ENCODE assay signal across 9 cellular contexts in the genomic region with DNA sequence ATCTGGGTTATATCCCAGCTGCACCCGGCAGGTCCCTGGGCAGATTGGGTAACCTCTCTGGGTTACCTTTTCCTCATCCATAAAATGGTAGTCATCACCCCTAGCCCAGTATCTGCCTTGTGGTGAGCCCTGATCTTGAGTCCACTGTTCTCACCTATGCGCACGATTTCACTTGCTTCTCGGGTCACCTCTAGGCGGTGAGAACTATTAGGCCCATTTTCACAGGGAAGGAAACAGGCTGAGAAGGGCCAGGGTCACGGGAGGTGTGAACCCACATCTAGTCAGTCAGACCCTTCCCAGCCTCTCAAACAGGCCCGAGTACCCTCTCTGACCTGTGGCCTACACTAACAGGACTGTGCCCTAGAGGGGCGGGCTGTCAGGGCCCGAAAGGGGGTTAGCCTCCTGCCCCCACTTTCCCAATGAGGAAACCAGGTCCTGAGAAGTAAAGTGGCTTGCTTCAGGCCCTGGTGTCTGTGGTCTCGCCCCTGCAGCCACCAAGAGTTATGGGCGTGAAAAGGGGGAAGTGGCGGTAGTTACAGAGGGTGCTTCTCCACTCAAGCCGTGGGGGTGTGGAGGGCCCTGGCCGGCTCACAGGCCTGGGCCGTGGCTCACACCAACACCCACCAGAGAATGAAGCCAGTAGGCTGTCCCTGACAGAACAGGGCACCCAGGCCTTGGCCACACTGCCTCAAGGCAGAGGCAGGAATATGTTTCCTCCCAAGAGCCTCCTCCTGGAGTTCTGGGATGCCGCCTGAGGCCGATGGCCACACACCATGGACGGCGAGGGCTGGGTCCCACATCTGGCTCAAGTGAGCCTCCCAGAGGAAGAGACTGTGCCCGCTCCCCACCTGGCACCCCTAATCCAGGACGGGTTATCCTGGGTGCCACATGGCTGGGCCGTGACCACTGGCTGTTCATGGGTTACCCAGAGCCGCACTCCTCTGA. TPM values are rescaled to one million over a fixed set of nuclear protein-coding genes. Genes with fewer than 3 reads are reported as not detected.
DNase-seq lines count a peak whose midpoint lies in the region; ATAC-seq, FAIRE-seq and TF ChIP-seq lines count a peak whose summit lies in the region.
"Had no signal": no experiment of that assay in that cellular context is flagged by ENCODE, and none has a peak within 500 bp of the region (broad histone marks: within the 10 kb centered on the region; RNA-seq: fewer than 3 reads in every experiment).

No MANE protein-coding gene starts in this region.

- no peak overlapping the region for H3K27ac Mint-ChIP-seq in chondrocyte (ENCODE audit: unreplicated experiment)

- H3F3A ChIP-seq in SK-N-SH (replicated peaks; ENCODE audit: insufficient read depth) = no peaks in the 10 kb centered on the region

- H3K9me2 ChIP-seq in SK-N-SH = no peaks in the 10 kb centered on the region

- peak; percentile 75 to 81 for DNase-seq in AML-193 (lab: John Stamatoyannopoulos, UW)
- DNase-seq in chondrocyte (ENCODE audit: low spot score) = peak; percentile 80
- DNase-seq in SK-N-SH = no peak
- no peak for DNase-seq in H54 (ENCODE audit: insufficient read length, low spot score)
- no peak for DNase-seq in NCI-H2081 (lab: John Stamatoyannopoulos, UW)
- no peak for DNase-seq in hippocampal formation (lab: John Stamatoyannopoulos, UW)
- DNase-seq: amniotic stem cell had no signal

- TF ChIP-seq CTCF in chondrocyte (IDR thresholded peaks at IDR 0.05) (no peak), SK-N-SH (IDR thresholded peaks at IDR 0.05) (no peak)

- CTCF ChIA-PET in SK-N-SH (lab: Yijun Ruan, JAX) = interaction anchor here (0.6 to 3.4 kb wide), 3 partner anchors 10 to 104 kb away, joined by 3 to 20 read pairs (median 3); no protein-coding TSS in a partner anchor

- no peak overlapping the region for H3K4me3 Mint-ChIP-seq in chondrocyte (ENCODE audit: unreplicated experiment)

- no peak for TF ChIP-seq EP300 in SK-N-SH (IDR thresholded peaks at IDR 0.05; ENCODE audit: borderline replicate concordance in 1 of 2, low read depth in 1 of 2, low read length in 1 of 2)

- no peaks in the 10 kb centered on the region for H3K79me2 ChIP-seq in SK-N-SH (ENCODE audit: insufficient read depth)

- peaks cover 2% of the 10 kb centered on the region for H3K36me3 Mint-ChIP-seq in chondrocyte (ENCODE audit: low read depth)

- 78% methylated on average over 13 of the region's 23 CpGs for WGBS in SK-N-SH (ENCODE audit: low lambda C conversion rate)

- H3K4me2 ChIP-seq in SK-N-SH = no peak overlapping the region

- TF ChIP-seq POLR2A in H54 (IDR thresholded peaks at IDR 0.05; ENCODE audit: low read depth, low read length) = no peak

- no peak for FAIRE-seq in H54 (lab: Jason Lieb, UNC)

- no peak overlapping the region for H2AFZ ChIP-seq in SK-N-SH (ENCODE audit: low read depth)

- no peak overlapping the region for H3K4me3 ChIP-seq in SK-N-SH (ENCODE audit: low read depth in 2 of 2, low read length in 1 of 2)

- no peak overlapping the region for H3K27ac ChIP-seq in SK-N-SH (ENCODE audit: low read depth in 2 of 2, low read length in 1 of 2)

- H3K9me3 ChIP-seq in SK-N-SH = no peaks in the 10 kb centered on the region

- H3K4me1 Mint-ChIP-seq in chondrocyte (ENCODE audit: low read depth) = peaks cover under 1% of the 10 kb centered on the region

- no peaks in the 10 kb centered on the region for H3K36me3 ChIP-seq in SK-N-SH (replicated peaks in 1 of 2; ENCODE audit: control insufficient read depth in 1 of 2, insufficient read depth in 2 of 2, low read length in 1 of 2)

- no peak for TF ChIP-seq RAD21 in SK-N-SH (IDR thresholded peaks at IDR 0.05; ENCODE audit: low read length)

- POLR2A ChIA-PET in SK-N-SH (lab: Yijun Ruan, JAX) = no interaction called here

- H3K4me1 ChIP-seq in SK-N-SH (ENCODE audit: control insufficient read depth in 1 of 2, insufficient read depth in 2 of 2, low read depth in 1 of 2, low read length in 1 of 2) = peaks cover 0 to 23% of the 10 kb centered on the region in 2 experiments; a peak in 1 of 4 replicates

- peak; percentile 57 for ATAC-seq in GM19035 (IDR thresholded peaks at IDR 0.05; ENCODE audit: unreplicated experiment)
- peak; percentile 38 for ATAC-seq in HG03457 (IDR thresholded peaks at IDR 0.05; ENCODE audit: unreplicated experiment)

- H3K27me3 ChIP-seq in SK-N-SH (ENCODE audit: insufficient read depth) = no peaks in the 10 kb centered on the region

- H3K27me3 Mint-ChIP-seq in chondrocyte (ENCODE audit: low read depth) = peaks cover 7% of the 10 kb centered on the region

- no peak overlapping the region for H3K9ac ChIP-seq in SK-N-SH

- H4K20me1 ChIP-seq in SK-N-SH (ENCODE audit: insufficient read depth) = no peaks in the 10 kb centered on the region

- H3K9me3 Mint-ChIP-seq in chondrocyte (ENCODE audit: low read depth) = no peaks in the 10 kb centered on the region

TF ChIP-seq in SK-N-SH, 30 proteins besides CTCF, POLR2A, EP300 and RAD21:
- TF ChIP-seq SIN3A (IDR thresholded peaks at IDR 0.05; ENCODE audit: borderline replicate concordance, low read depth, low read length) = no peak
- TF ChIP-seq CHD2 (IDR thresholded peaks at IDR 0.05; ENCODE audit: low read length, partially characterized antibody) = no peak
- no peak for TF ChIP-seq GATA2 (CRISPR knock-in tag; IDR thresholded peaks at IDR 0.05)
- TF ChIP-seq FOXM1 (IDR thresholded peaks at IDR 0.05; ENCODE audit: low read depth) = no peak
- TF ChIP-seq YY1 (IDR thresholded peaks at IDR 0.05; ENCODE audit: low read depth) = no peak
- TF ChIP-seq, protein P1, sequence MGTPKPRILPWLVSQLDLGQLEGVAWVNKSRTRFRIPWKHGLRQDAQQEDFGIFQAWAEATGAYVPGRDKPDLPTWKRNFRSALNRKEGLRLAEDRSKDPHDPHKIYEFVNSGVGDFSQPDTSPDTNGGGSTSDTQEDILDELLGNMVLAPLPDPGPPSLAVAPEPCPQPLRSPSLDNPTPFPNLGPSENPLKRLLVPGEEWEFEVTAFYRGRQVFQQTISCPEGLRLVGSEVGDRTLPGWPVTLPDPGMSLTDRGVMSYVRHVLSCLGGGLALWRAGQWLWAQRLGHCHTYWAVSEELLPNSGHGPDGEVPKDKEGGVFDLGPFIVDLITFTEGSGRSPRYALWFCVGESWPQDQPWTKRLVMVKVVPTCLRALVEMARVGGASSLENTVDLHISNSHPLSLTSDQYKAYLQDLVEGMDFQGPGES (IDR thresholded peaks at IDR 0.05; ENCODE audit: low read depth, low read length) = no peak
- TF ChIP-seq, protein P2, sequence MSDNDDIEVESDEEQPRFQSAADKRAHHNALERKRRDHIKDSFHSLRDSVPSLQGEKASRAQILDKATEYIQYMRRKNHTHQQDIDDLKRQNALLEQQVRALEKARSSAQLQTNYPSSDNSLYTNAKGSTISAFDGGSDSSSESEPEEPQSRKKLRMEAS (IDR thresholded peaks at IDR 0.05; ENCODE audit: low read depth) = no peak
- TF ChIP-seq TCF12 (IDR thresholded peaks at IDR 0.05) = no peak
- no peak for TF ChIP-seq EZH2phosphoT487 (IDR thresholded peaks at IDR 0.05; ENCODE audit: borderline replicate concordance, low read depth)
- TF ChIP-seq ELF1 (IDR thresholded peaks at IDR 0.05) = no peak
- no peak for TF ChIP-seq POLR2AphosphoS5 (IDR thresholded peaks at IDR 0.05; ENCODE audit: low read depth, low read length)
- TF ChIP-seq, protein P3, sequence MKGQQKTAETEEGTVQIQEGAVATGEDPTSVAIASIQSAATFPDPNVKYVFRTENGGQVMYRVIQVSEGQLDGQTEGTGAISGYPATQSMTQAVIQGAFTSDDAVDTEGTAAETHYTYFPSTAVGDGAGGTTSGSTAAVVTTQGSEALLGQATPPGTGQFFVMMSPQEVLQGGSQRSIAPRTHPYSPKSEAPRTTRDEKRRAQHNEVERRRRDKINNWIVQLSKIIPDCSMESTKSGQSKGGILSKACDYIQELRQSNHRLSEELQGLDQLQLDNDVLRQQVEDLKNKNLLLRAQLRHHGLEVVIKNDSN (IDR thresholded peaks at IDR 0.05; ENCODE audit: borderline replicate concordance, low read depth) = no peak
- no peak for TF ChIP-seq JUND (IDR thresholded peaks at IDR 0.05)
- TF ChIP-seq NRF1 (IDR thresholded peaks at IDR 0.05; ENCODE audit: low read depth, low read length) = no peak

RNA-seq across cellular contexts. Expression of a gene that starts 19.5 kb away (rescaled TPM):
- not detected in 3 replicates for total RNA-seq in chondrocyte
- polyA plus RNA-seq in SK-N-SH (2012; rRNA removed) = 0.69 and 1.1 TPM in 2 replicates
- 0.40 and 0.66 TPM in 2 replicates for polyA plus RNA-seq in SK-N-SH (2012; cell fraction: cytosol; rRNA removed)
- polyA plus RNA-seq in SK-N-SH (2012; cell fraction: nucleus; rRNA removed) = 2.7 and 3.4 TPM in 2 replicates

RNA-seq across cellular contexts. Expression of a gene that starts 56.5 kb away (rescaled TPM):
- total RNA-seq in chondrocyte = 242 to 333 TPM (median 250 TPM) in 3 replicates
- polyA plus RNA-seq in SK-N-SH (2012; rRNA removed) = 409 and 600 TPM in 2 replicates
- 514 and 573 TPM in 2 replicates for polyA plus RNA-seq in SK-N-SH (2012; cell fraction: cytosol; rRNA removed)
- polyA plus RNA-seq in SK-N-SH (2012; cell fraction: nucleus; rRNA removed) = 155 and 239 TPM in 2 replicates

Comparison
In these comparisons a context has a peak if more than half of its experiments do, and no peak if none do; other contexts are left out.
1. DNase-seq: peak in AML-193 (2 of 2) and chondrocyte (single experiment); none in SK-N-SH (single experiment), H54 (single experiment), NCI-H2081 (0 of 2) and hippocampal formation (0 of 2).